ENCODE assay signal across 1 cellular context in the genomic region with DNA sequence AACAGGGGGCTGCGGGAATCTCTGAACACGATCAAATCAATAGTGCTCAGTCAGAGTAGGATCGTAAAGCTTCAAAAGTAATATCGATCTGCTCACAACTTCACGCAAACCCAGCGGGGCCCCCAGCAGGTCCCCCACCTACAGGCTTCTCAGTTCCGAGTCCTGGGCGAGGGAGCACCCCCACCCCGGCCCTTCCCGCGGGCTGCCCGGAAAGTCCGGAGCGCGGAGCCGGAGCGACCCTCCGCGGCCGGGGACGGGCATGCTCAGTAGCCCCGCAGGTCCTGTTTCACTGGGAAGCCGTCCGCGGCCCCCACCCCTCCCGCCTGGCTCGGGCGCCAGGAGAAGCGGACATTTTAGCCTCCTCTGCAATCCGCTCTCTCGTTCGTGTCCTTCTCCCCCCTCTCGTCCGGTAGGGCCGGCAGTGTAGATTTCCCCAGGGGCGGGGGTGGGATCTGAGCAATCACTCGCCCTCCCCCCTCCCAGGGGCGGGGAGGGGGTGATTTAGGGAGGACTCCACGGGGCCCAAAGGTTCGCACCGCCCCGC.
TF ChIP-seq lines count a peak whose summit lies in the region.

No MANE protein-coding gene starts in this region.

TF ChIP-seq in HepG2, 621 proteins besides CTCF, POLR2A, EP300 and RAD21 (continued from another document and continues in another):
- no peak; the same call in 1 of the 2 replicates for TF ChIP-seq POLR2AphosphoS2 (IDR thresholded peaks at IDR 0.05; ENCODE audit: low read depth, low read length)
- peak; percentile 66 for TF ChIP-seq ZNF317 (CRISPR knock-in tag; IDR thresholded peaks at IDR 0.05)
- TF ChIP-seq RBFOX2 (IDR thresholded peaks at IDR 0.05; ENCODE audit: low read depth, low read length), result peak; percentile 79
- peak; percentile 72; the same call in 1 of the 2 replicates for TF ChIP-seq ZNF33A (CRISPR knock-in tag; IDR thresholded peaks at IDR 0.05; ENCODE audit: borderline replicate concordance)
- TF ChIP-seq, protein P1, sequence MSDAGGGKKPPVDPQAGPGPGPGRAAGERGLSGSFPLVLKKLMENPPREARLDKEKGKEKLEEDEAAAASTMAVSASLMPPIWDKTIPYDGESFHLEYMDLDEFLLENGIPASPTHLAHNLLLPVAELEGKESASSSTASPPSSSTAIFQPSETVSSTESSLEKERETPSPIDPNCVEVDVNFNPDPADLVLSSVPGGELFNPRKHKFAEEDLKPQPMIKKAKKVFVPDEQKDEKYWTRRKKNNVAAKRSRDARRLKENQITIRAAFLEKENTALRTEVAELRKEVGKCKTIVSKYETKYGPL (CRISPR knock-in tag; IDR thresholded peaks at IDR 0.05), result no peak; the same call in 1 of the 2 replicates
- TF ChIP-seq RELA (CRISPR knock-in tag; IDR thresholded peaks at IDR 0.05), result no peak; the same call in 1 of the 2 replicates
- 0 out of 2 replicates have a peak, but pooled peaks have one; percentile 71 for TF ChIP-seq ZNF674 (CRISPR knock-in tag; IDR thresholded peaks at IDR 0.05; ENCODE audit: low read depth)
- TF ChIP-seq YEATS4 (CRISPR knock-in tag; IDR thresholded peaks at IDR 0.05; ENCODE audit: borderline replicate concordance), result peak; percentile 59
- no peak for TF ChIP-seq ZBTB42 (CRISPR knock-in tag; IDR thresholded peaks at IDR 0.05)
- TF ChIP-seq ZNF136 (CRISPR knock-in tag; IDR thresholded peaks at IDR 0.05; ENCODE audit: low read depth), result no peak
- TF ChIP-seq GABPB1 (CRISPR knock-in tag; IDR thresholded peaks at IDR 0.05), result peak; percentile 84
- peak; percentile 40; the same call in 1 of the 2 replicates for TF ChIP-seq PHF20 (CRISPR knock-in tag; IDR thresholded peaks at IDR 0.05)
- TF ChIP-seq ETV5 (CRISPR knock-in tag; IDR thresholded peaks at IDR 0.05; ENCODE audit: borderline replicate concordance), result peak; percentile 78
- TF ChIP-seq ZNF724P (CRISPR knock-in tag; IDR thresholded peaks at IDR 0.05; ENCODE audit: borderline replicate concordance), result no peak
- TF ChIP-seq NFRKB (IDR thresholded peaks at IDR 0.05), result no peak
- TF ChIP-seq, protein P2, sequence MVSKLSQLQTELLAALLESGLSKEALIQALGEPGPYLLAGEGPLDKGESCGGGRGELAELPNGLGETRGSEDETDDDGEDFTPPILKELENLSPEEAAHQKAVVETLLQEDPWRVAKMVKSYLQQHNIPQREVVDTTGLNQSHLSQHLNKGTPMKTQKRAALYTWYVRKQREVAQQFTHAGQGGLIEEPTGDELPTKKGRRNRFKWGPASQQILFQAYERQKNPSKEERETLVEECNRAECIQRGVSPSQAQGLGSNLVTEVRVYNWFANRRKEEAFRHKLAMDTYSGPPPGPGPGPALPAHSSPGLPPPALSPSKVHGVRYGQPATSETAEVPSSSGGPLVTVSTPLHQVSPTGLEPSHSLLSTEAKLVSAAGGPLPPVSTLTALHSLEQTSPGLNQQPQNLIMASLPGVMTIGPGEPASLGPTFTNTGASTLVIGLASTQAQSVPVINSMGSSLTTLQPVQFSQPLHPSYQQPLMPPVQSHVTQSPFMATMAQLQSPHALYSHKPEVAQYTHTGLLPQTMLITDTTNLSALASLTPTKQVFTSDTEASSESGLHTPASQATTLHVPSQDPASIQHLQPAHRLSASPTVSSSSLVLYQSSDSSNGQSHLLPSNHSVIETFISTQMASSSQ (IDR thresholded peaks at IDR 0.05; ENCODE audit: low read depth), result no peak
- TF ChIP-seq, protein P2 (CRISPR knock-in tag; IDR thresholded peaks at IDR 0.05; ENCODE audit: borderline replicate concordance), result peak; percentile 65; the same call in 1 of the 2 replicates
- TF ChIP-seq MED1 (CRISPR knock-in tag; IDR thresholded peaks at IDR 0.05), result peak; percentile 73
- TF ChIP-seq, protein P3, sequence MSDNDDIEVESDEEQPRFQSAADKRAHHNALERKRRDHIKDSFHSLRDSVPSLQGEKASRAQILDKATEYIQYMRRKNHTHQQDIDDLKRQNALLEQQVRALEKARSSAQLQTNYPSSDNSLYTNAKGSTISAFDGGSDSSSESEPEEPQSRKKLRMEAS (IDR thresholded peaks at IDR 0.05), result peak; percentile 49; the same call in 1 of the 2 replicates
- no peak for TF ChIP-seq ZNF790 (CRISPR knock-in tag; IDR thresholded peaks at IDR 0.05; ENCODE audit: borderline replicate concordance)
- TF ChIP-seq, protein P4, sequence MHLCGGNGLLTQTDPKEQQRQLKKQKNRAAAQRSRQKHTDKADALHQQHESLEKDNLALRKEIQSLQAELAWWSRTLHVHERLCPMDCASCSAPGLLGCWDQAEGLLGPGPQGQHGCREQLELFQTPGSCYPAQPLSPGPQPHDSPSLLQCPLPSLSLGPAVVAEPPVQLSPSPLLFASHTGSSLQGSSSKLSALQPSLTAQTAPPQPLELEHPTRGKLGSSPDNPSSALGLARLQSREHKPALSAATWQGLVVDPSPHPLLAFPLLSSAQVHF (CRISPR knock-in tag; IDR thresholded peaks at IDR 0.05), result 0 out of 2 replicates have a peak, but pooled peaks have one; percentile 16
- TF ChIP-seq SUZ12 (IDR thresholded peaks at IDR 0.05; ENCODE audit: low read depth, low read length), result no peak
- peak; percentile 84 for TF ChIP-seq ZBTB38 (CRISPR knock-in tag; IDR thresholded peaks at IDR 0.05)
- peak; percentile 84 for TF ChIP-seq ZNF878 (CRISPR knock-in tag; IDR thresholded peaks at IDR 0.05)
- TF ChIP-seq, protein P5, sequence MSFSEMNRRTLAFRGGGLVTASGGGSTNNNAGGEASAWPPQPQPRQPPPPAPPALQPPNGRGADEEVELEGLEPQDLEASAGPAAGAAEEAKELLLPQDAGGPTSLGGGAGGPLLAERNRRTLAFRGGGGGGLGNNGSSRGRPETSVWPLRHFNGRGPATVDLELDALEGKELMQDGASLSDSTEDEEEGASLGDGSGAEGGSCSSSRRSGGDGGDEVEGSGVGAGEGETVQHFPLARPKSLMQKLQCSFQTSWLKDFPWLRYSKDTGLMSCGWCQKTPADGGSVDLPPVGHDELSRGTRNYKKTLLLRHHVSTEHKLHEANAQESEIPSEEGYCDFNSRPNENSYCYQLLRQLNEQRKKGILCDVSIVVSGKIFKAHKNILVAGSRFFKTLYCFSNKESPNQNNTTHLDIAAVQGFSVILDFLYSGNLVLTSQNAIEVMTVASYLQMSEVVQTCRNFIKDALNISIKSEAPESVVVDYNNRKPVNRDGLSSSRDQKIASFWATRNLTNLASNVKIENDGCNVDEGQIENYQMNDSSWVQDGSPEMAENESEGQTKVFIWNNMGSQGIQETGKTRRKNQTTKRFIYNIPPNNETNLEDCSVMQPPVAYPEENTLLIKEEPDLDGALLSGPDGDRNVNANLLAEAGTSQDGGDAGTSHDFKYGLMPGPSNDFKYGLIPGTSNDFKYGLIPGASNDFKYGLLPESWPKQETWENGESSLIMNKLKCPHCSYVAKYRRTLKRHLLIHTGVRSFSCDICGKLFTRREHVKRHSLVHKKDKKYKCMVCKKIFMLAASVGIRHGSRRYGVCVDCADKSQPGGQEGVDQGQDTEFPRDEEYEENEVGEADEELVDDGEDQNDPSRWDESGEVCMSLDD (CRISPR knock-in tag; IDR thresholded peaks at IDR 0.05; ENCODE audit: borderline replicate concordance), result peak; percentile 86
- TF ChIP-seq ZNF720 (CRISPR knock-in tag; IDR thresholded peaks at IDR 0.05), result no peak
- no peak for TF ChIP-seq SP2 (CRISPR knock-in tag; IDR thresholded peaks at IDR 0.05)
- TF ChIP-seq, protein P6, sequence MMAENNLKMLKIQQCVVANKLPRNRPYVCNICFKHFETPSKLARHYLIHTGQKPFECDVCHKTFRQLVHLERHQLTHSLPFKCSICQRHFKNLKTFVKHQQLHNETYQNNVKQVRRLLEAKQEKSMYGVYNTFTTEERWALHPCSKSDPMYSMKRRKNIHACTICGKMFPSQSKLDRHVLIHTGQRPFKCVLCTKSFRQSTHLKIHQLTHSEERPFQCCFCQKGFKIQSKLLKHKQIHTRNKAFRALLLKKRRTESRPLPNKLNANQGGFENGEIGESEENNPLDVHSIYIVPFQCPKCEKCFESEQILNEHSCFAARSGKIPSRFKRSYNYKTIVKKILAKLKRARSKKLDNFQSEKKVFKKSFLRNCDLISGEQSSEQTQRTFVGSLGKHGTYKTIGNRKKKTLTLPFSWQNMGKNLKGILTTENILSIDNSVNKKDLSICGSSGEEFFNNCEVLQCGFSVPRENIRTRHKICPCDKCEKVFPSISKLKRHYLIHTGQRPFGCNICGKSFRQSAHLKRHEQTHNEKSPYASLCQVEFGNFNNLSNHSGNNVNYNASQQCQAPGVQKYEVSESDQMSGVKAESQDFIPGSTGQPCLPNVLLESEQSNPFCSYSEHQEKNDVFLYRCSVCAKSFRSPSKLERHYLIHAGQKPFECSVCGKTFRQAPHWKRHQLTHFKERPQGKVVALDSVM (CRISPR knock-in tag; IDR thresholded peaks at IDR 0.05), result no peak; the same call in none of the 2 replicates
- TF ChIP-seq ZNF552 (CRISPR knock-in tag; IDR thresholded peaks at IDR 0.05; ENCODE audit: borderline replicate concordance), result no peak; the same call in 1 of the 2 replicates
- TF ChIP-seq, protein P7, sequence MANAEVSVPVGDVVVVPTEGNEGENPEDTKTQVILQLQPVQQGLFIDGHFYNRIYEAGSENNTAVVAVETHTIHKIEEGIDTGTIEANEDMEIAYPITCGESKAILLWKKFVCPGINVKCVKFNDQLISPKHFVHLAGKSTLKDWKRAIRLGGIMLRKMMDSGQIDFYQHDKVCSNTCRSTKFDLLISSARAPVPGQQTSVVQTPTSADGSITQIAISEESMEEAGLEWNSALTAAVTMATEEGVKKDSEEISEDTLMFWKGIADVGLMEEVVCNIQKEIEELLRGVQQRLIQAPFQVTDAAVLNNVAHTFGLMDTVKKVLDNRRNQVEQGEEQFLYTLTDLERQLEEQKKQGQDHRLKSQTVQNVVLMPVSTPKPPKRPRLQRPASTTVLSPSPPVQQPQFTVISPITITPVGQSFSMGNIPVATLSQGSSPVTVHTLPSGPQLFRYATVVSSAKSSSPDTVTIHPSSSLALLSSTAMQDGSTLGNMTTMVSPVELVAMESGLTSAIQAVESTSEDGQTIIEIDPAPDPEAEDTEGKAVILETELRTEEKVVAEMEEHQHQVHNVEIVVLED (CRISPR knock-in tag; IDR thresholded peaks at IDR 0.05; ENCODE audit: borderline replicate concordance), result no peak
- no peak; the same call in 1 of the 2 replicates for TF ChIP-seq ZNF563 (CRISPR knock-in tag; IDR thresholded peaks at IDR 0.05)
- peak; percentile 34; the same call in 1 of the 2 replicates for TF ChIP-seq MTF1 (CRISPR knock-in tag; IDR thresholded peaks at IDR 0.05)
- TF ChIP-seq MTF2 (CRISPR knock-in tag; IDR thresholded peaks at IDR 0.05; ENCODE audit: borderline replicate concordance), result peak; percentile 75; the same call in 1 of the 2 replicates
- TF ChIP-seq, protein P8, sequence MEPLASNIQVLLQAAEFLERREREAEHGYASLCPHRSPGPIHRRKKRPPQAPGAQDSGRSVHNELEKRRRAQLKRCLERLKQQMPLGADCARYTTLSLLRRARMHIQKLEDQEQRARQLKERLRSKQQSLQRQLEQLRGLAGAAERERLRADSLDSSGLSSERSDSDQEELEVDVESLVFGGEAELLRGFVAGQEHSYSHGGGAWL (CRISPR knock-in tag; IDR thresholded peaks at IDR 0.05), result peak; percentile 79
- TF ChIP-seq RARG (CRISPR knock-in tag; IDR thresholded peaks at IDR 0.05; ENCODE audit: low read depth), result no peak
- TF ChIP-seq THYN1 (CRISPR knock-in tag; IDR thresholded peaks at IDR 0.05; ENCODE audit: borderline replicate concordance, low read depth), result no peak
- peak; percentile 69 for TF ChIP-seq FOXO1 (CRISPR knock-in tag; IDR thresholded peaks at IDR 0.05)
- TF ChIP-seq ZNF441 (CRISPR knock-in tag; IDR thresholded peaks at IDR 0.05; ENCODE audit: borderline replicate concordance), result peak; percentile 81; the same call in 1 of the 2 replicates
- TF ChIP-seq, protein P9, sequence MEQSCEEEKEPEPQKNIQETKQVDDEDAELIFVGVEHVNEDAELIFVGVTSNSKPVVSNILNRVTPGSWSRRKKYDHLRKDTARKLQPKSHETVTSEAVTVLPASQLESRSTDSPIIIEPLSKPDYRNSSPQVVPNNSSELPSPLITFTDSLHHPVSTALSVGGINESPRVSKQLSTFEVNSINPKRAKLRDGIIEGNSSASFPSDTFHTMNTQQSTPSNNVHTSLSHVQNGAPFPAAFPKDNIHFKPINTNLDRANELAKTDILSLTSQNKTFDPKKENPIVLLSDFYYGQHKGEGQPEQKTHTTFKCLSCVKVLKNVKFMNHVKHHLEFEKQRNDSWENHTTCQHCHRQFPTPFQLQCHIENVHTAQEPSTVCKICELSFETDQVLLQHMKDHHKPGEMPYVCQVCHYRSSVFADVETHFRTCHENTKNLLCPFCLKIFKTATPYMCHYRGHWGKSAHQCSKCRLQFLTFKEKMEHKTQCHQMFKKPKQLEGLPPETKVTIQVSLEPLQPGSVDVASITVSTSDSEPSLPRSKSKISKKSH (CRISPR knock-in tag; IDR thresholded peaks at IDR 0.05; ENCODE audit: borderline replicate concordance), result peak; percentile 52; the same call in 1 of the 2 replicates
- TF ChIP-seq ELF1 (CRISPR knock-in tag; IDR thresholded peaks at IDR 0.05), result peak; percentile 73
- no peak; the same call in 2 of the 3 replicates for TF ChIP-seq MXI1 (IDR thresholded peaks at IDR 0.05; ENCODE audit: borderline replicate concordance, low read depth, low read length)
- peak; percentile 17; the same call in 1 of the 2 replicates for TF ChIP-seq ARNT2 (CRISPR knock-in tag; IDR thresholded peaks at IDR 0.05; ENCODE audit: low read depth)
- TF ChIP-seq RFXANK (CRISPR knock-in tag; IDR thresholded peaks at IDR 0.05), result no peak
- TF ChIP-seq, protein P10, sequence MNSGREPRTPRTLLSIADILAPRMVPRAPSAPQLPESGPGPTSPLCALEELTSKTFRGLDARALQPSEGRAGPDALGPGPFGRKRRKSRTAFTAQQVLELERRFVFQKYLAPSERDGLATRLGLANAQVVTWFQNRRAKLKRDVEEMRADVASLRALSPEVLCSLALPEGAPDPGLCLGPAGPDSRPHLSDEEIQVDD (CRISPR knock-in tag; IDR thresholded peaks at IDR 0.05; ENCODE audit: borderline replicate concordance), result no peak; the same call in 1 of the 2 replicates
- no peak; the same call in 1 of the 2 replicates for TF ChIP-seq KDM5A (IDR thresholded peaks at IDR 0.05; ENCODE audit: borderline replicate concordance, low read length)
- TF ChIP-seq SATB2 (CRISPR knock-in tag; IDR thresholded peaks at IDR 0.05), result peak; percentile 71; the same call in 1 of the 2 replicates
- no peak for TF ChIP-seq MIER2 (CRISPR knock-in tag; IDR thresholded peaks at IDR 0.05)
- TF ChIP-seq HOXA9 (CRISPR knock-in tag; IDR thresholded peaks at IDR 0.05; ENCODE audit: borderline replicate concordance), result no peak
- peak; percentile 72; the same call in 1 of the 2 replicates for TF ChIP-seq ZSCAN25 (CRISPR knock-in tag; IDR thresholded peaks at IDR 0.05)
- no peak for TF ChIP-seq ZFP62 (CRISPR knock-in tag; IDR thresholded peaks at IDR 0.05)
- TF ChIP-seq ZNF816 (CRISPR knock-in tag; IDR thresholded peaks at IDR 0.05; ENCODE audit: borderline replicate concordance), result peak; percentile 79; the same call in 1 of the 2 replicates
